In genomic region chr6:26475823-26476729, GRCh38 we compare ENCODE assay signal across 12 cellular contexts. TPM values are rescaled to one million over a fixed set of nuclear protein-coding genes. Genes with fewer than 3 reads are reported as not detected.
DNase-seq lines count a peak whose midpoint lies in the region; ATAC-seq and TF ChIP-seq lines count a peak whose summit lies in the region.
"Had no signal": no experiment of that assay in that cellular context is flagged by ENCODE, and none has a peak within 500 bp of the region (broad histone marks: within the 10 kb centered on the region; RNA-seq: fewer than 3 reads in every experiment).

No MANE protein-coding gene starts in this region.

- peaks cover 44% of the 10 kb centered on the region for H3K4me1 Mint-ChIP-seq in activated CD8-positive, alpha-beta memory T cell treated with anti-CD3 and anti-CD28 coated beads, Interleukin-2, amount 10 ng/mL, durations not matched to agents 7 days and 5 days

- H3K36me3 Mint-ChIP-seq in activated CD8-positive, alpha-beta memory T cell treated with anti-CD3 and anti-CD28 coated beads, Interleukin-2, amount 10 ng/mL, durations not matched to agents 7 days and 5 days = peaks cover 38% of the 10 kb centered on the region

- intact Hi-C loops in cardiac septum (cut with DNase I) = no loop called here

- no peak for ATAC-seq in activated CD8-positive, alpha-beta memory T cell treated with anti-CD3 and anti-CD28 coated beads, Interleukin-2, amount 10 ng/mL, durations not matched to agents 7 days and 5 days
- ATAC-seq in HG03280 (IDR thresholded peaks at IDR 0.05; ENCODE audit: unreplicated experiment) = no peak

- no peak overlapping the region for H3K4me3 Mint-ChIP-seq in activated CD8-positive, alpha-beta memory T cell treated with anti-CD3 and anti-CD28 coated beads, Interleukin-2, amount 10 ng/mL, durations not matched to agents 7 days and 5 days

- no peak for TF ChIP-seq CTCF in fibroblast of villous mesenchyme (IDR thresholded peaks at IDR 0.05; ENCODE audit: insufficient read depth, low read depth, low read length)

- H3K27ac Mint-ChIP-seq in activated CD8-positive, alpha-beta memory T cell treated with anti-CD3 and anti-CD28 coated beads, Interleukin-2, amount 10 ng/mL, durations not matched to agents 7 days and 5 days = peak overlapping the region; percentile 55

- CTCF ChIA-PET in activated CD8-positive, alpha-beta memory T cell treated with anti-CD3 and anti-CD28 coated beads, Interleukin-2, amount 10 ng/mL, durations not matched to agents 7 days and 5 days (lab: Charles Lee) = interaction anchor here (0.8 to 1.2 kb wide), 4 partner anchors 11 to 56 kb away, joined by 3 read pairs; no protein-coding TSS in a partner anchor

- no peak for DNase-seq in activated CD8-positive, alpha-beta memory T cell treated with anti-CD3 and anti-CD28 coated beads, Interleukin-2, amount 10 ng/mL, durations not matched to agents 7 days and 5 days
- DNase-seq in activated CD8-positive, alpha-beta memory T cell treated with anti-CD3 and anti-CD28 coated beads, Interleukin-2, amount 50 U/mL, for 4 hours = no peak
- DNase-seq in SW480 (ENCODE audit: low spot score) (peak; percentile 53), fibroblast of villous mesenchyme (ENCODE audit: low read depth) (peak; percentile 28), superior temporal gyrus (ENCODE audit: extremely low spot score) (peak; percentile 19), NCI-H510A treated with DMSO at 0.1 percent for 48 hours (lab: John Stamatoyannopoulos, UW) (no peak), cardiac septum (ENCODE audit: low spot score) (no peak)
- DNase-seq: NCI-H510A had no signal

- no peaks in the 10 kb centered on the region for H3K27me3 Mint-ChIP-seq in activated CD8-positive, alpha-beta memory T cell treated with anti-CD3 and anti-CD28 coated beads, Interleukin-2, amount 10 ng/mL, durations not matched to agents 7 days and 5 days

- peaks cover 7% of the 10 kb centered on the region for H3K9me3 Mint-ChIP-seq in activated CD8-positive, alpha-beta memory T cell treated with anti-CD3 and anti-CD28 coated beads, Interleukin-2, amount 10 ng/mL, durations not matched to agents 7 days and 5 days (ENCODE audit: low read depth)

- H3K4me3 ChIP-seq in fibroblast of villous mesenchyme (ENCODE audit: low read depth, low read length) = no peak overlapping the region

RNA-seq across cellular contexts. Expression of gene BTN2A1, which starts 18.3 kb away (rescaled TPM):
- total RNA-seq in activated CD8-positive, alpha-beta memory T cell treated with anti-CD3 and anti-CD28 coated beads, Interleukin-2, amount 10 ng/mL, durations not matched to agents 7 days and 5 days = 10 to 100 TPM; 25.1 to 26.5 TPM
- 16.8 and 21.6 TPM in 2 replicates for total RNA-seq in fibroblast of villous mesenchyme
- total RNA-seq in cardiac septum = 15.7 TPM

RNA-seq across cellular contexts. Expression of gene BTN1A1, which starts 24.0 kb away (rescaled TPM):
- not detected for total RNA-seq in activated CD8-positive, alpha-beta memory T cell treated with anti-CD3 and anti-CD28 coated beads, Interleukin-2, amount 10 ng/mL, durations not matched to agents 7 days and 5 days
- not detected in 2 replicates for total RNA-seq in fibroblast of villous mesenchyme
- not detected for total RNA-seq in cardiac septum
- total RNA-seq: ascending aorta, glomerular endothelial cell, omental fat pad had no signal

RNA-seq across cellular contexts. Expression of gene BTN3A3, which starts 35.8 kb away (rescaled TPM):
- total RNA-seq in activated CD8-positive, alpha-beta memory T cell treated with anti-CD3 and anti-CD28 coated beads, Interleukin-2, amount 10 ng/mL, durations not matched to agents 7 days and 5 days = 10 to 100 TPM; 50.1 to 63.9 TPM
- 14.8 and 30.7 TPM in 2 replicates for total RNA-seq in fibroblast of villous mesenchyme
- total RNA-seq in cardiac septum = 8.5 TPM

Comparison
In these comparisons a context has a peak if more than half of its experiments do, and no peak if none do; other contexts are left out.
1. DNase-seq: peak in SW480 (single experiment), fibroblast of villous mesenchyme (single experiment) and superior temporal gyrus (single experiment); none in activated CD8-positive, alpha-beta memory T cell treated with anti-CD3 and anti-CD28 coated beads, Interleukin-2, amount 10 ng/mL, durations not matched to agents 7 days and 5 days (single experiment), activated CD8-positive, alpha-beta memory T cell treated with anti-CD3 and anti-CD28 coated beads, Interleukin-2, amount 50 U/mL, for 4 hours (single experiment), NCI-H510A treated with DMSO at 0.1 percent for 48 hours (single experiment) and cardiac septum (single experiment).